In genomic region chr7:139035588-139036353, GRCh38 we compare ENCODE assay signal across 8 cellular contexts. TPM values are rescaled to one million over a fixed set of nuclear protein-coding genes. Genes with fewer than 3 reads are reported as not detected.
A peak's percentile ranks its signal among the peaks of the same experiment; 100 is the strongest.
DNase-seq lines count a peak whose midpoint lies in the region; ATAC-seq and TF ChIP-seq lines count a peak whose summit lies in the region.

ZC3HAV1L (minus strand) TSS chr7:139036042; CDS start chr7:139036017, 25 bp downstream.

- no peaks in the 10 kb centered on the region for H3K36me3 ChIP-seq in muscle layer of duodenum (ENCODE audit: control insufficient read depth in 1 of 2, insufficient read depth in 2 of 2, low read length in 2 of 2)
- peaks cover 0 to 14% (median 3%) of the 10 kb centered on the region in 5 donors for H3K36me3 ChIP-seq in subcutaneous abdominal adipose tissue (ENCODE audit: control insufficient read depth in 5 of 5, insufficient read depth in 5 of 5, low read length in 5 of 5)

- TF ChIP-seq CTCF in CD14-positive monocyte (IDR thresholded peaks at IDR 0.05) = no peak

- H3K9me3 Mint-ChIP-seq in CD14-positive monocyte = peaks cover 0 to 3% (median 0%) of the 10 kb centered on the region in 7 donors

- H3K27ac Mint-ChIP-seq in CD14-positive monocyte = no peak within 1 kb of the TSS

- H3K27ac ChIP-seq in muscle layer of duodenum (ENCODE audit: low read length) (no peak within 1 kb of the TSS), subcutaneous abdominal adipose tissue (ENCODE audit: low read depth, low read length) (no peak within 1 kb of the TSS)

- H3K9me3 ChIP-seq in muscle layer of duodenum (ENCODE audit: control insufficient read depth in 1 of 2, low read length in 2 of 2) = no peaks in the 10 kb centered on the region
- no peaks in the 10 kb centered on the region for H3K9me3 ChIP-seq in subcutaneous abdominal adipose tissue (ENCODE audit: control insufficient read depth in 5 of 5, low read length in 5 of 5)

- DNase-seq in CD14-positive monocyte (ENCODE audit: low spot score) = no peak
- DNase-seq in NCI-H510A treated with DMSO at 0.1 percent for 48 hours (lab: John Stamatoyannopoulos, UW) = peak; percentile 23
- peak; percentile 86 for DNase-seq in activated CD8-positive, alpha-beta memory T cell treated with anti-CD3 and anti-CD28 coated beads, Interleukin-2, amount 50 U/mL, for 48 hours
- DNase-seq in erythroblast (lab: John Stamatoyannopoulos, UW) = peak; percentile 72 to 79

- peak within 1 kb of the TSS; percentile 48 to 87 for H3K4me3 ChIP-seq in muscle layer of duodenum (ENCODE audit: low read depth in 1 of 2, low read length in 2 of 2)
- peak within 1 kb of the TSS; percentile 77 to 95 (median 86) for H3K4me3 ChIP-seq in subcutaneous abdominal adipose tissue (ENCODE audit: low read depth in 1 of 5, low read length in 5 of 5)

- peaks cover 10% of the 10 kb centered on the region for H3K4me1 Mint-ChIP-seq in CD14-positive monocyte

- peaks cover 8 to 17% (median 13%) of the 10 kb centered on the region in 3 donors for H3K27me3 Mint-ChIP-seq in CD14-positive monocyte (ENCODE audit: low read depth in 3 of 3)

- intact Hi-C loops in CD14-positive monocyte (cut with micrococcal nuclease) = no loop called here

- H3K4me1 ChIP-seq in muscle layer of duodenum (ENCODE audit: control insufficient read depth in 1 of 2, insufficient read depth in 2 of 2, low read length in 2 of 2) = peaks cover 0 to 16% of the 10 kb centered on the region in 2 donors
- H3K4me1 ChIP-seq in subcutaneous abdominal adipose tissue (ENCODE audit: control insufficient read depth in 5 of 5, insufficient read depth in 5 of 5, low read length in 5 of 5) = peaks cover 0 to 27% (median 17%) of the 10 kb centered on the region in 5 donors

- H3K27me3 ChIP-seq in muscle layer of duodenum (ENCODE audit: low read depth, low read length) (no peaks in the 10 kb centered on the region), subcutaneous abdominal adipose tissue (ENCODE audit: control insufficient read depth in 5 of 5, insufficient read depth in 4 of 5, low read length in 5 of 5) (no peaks in the 10 kb centered on the region)

- ATAC-seq in GM19043 (IDR thresholded peaks at IDR 0.05; ENCODE audit: low read depth, unreplicated experiment) (peak; percentile 89), HG03196 (IDR thresholded peaks at IDR 0.05; ENCODE audit: unreplicated experiment) (peak; percentile 82)

- H3K36me3 Mint-ChIP-seq in CD14-positive monocyte = peaks cover 0 to 5% of the 10 kb centered on the region in 2 donors

- peak within 1 kb of the TSS; percentile 77 to 84 for H3K4me3 Mint-ChIP-seq in CD14-positive monocyte

- TF ChIP-seq POLR2A in erythroblast (IDR thresholded peaks at IDR 0.05; ENCODE audit: low read length) = peak; percentile 32

- peak within 1 kb of the TSS in 4 of 5 donors; percentile 32 to 72 (median 66) for H3K9ac ChIP-seq in subcutaneous abdominal adipose tissue (ENCODE audit: low read length in 5 of 5)

RNA-seq across cellular contexts. Expression of gene ZC3HAV1L, which starts in this region (rescaled TPM):
- under 1 TPM in 1 of 2 donors, not detected in 1; 0.10 TPM for polyA plus RNA-seq in CD14-positive monocyte
